In the genomic region with DNA sequence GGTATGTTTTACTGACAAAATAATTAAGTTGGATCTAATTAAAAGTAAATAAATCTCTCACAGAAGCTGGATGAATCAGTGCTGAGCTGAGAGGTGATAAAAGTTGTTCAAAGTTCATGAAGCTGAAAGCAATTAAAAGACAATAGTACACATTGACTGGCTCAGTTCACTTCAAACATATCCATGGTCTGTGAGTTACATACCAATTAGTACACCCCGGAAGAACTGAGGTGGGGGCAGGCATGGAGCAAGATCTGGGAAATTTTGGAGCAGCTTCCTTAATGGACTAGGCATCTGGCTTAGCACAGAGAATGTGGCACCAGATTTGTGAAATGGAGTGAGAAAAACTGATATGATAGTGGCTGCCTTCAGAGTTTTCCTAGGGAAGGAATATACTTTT, we compare ENCODE assay signal across 17 cellular contexts.
DNase-seq lines count a peak whose midpoint lies in the region; ATAC-seq and TF ChIP-seq lines count a peak whose summit lies in the region.
"Had no signal": no experiment of that assay in that cellular context is flagged by ENCODE, and none has a peak within 500 bp of the region (broad histone marks: within the 10 kb centered on the region; RNA-seq: fewer than 3 reads in every experiment).

No MANE protein-coding gene starts in this region.

- peaks cover 26% of the 10 kb centered on the region for H3K4me1 ChIP-seq in mucosa of descending colon (ENCODE audit: low read depth)

- ATAC-seq in mucosa of descending colon = peak; percentile 87
- ATAC-seq in GM21528 (IDR thresholded peaks at IDR 0.05; ENCODE audit: low FRiP score, unreplicated experiment) = no peak

- intact Hi-C loops in mucosa of descending colon (cut with DNase I, micrococcal nuclease) = no loop called here

- no peaks in the 10 kb centered on the region for H3K36me3 ChIP-seq in mucosa of descending colon (ENCODE audit: low read depth)

- no peaks in the 10 kb centered on the region for H3K36me3 Mint-ChIP-seq in immature natural killer cell
- H3K36me3 Mint-ChIP-seq: CD4-positive, alpha-beta memory T cell had no signal

- no peak overlapping the region for H3K27ac Mint-ChIP-seq in immature natural killer cell
- H3K27ac Mint-ChIP-seq: B cell had no signal

- H3K27me3 Mint-ChIP-seq in immature natural killer cell (ENCODE audit: low read depth in 3 of 3) = peaks cover 0 to 3% (median 1%) of the 10 kb centered on the region in 3 donors
- H3K27me3 Mint-ChIP-seq: CD4-positive, alpha-beta memory T cell had no signal

- peak; percentile 85 for DNase-seq in LoVo (ENCODE audit: low spot score)
- DNase-seq in epithelial cell of proximal tubule (ENCODE audit: low read depth) = peak; percentile 33
- DNase-seq in mucosa of descending colon = peak; percentile 53 to 67 (median 61)
- DNase-seq in substantia nigra (lab: John Stamatoyannopoulos, UW) = no peak
- DNase-seq in immature natural killer cell = no peak
- no peak for DNase-seq in NCI-H510A treated with DMSO at 0.1 percent for 48 hours (lab: John Stamatoyannopoulos, UW)
- DNase-seq: CD4-positive, alpha-beta memory T cell; DMS 273 treated with DMSO at 0.1 percent for 48 hours; EL; KG1; NCI-H1092 treated with DMSO at 0.1 percent for 48 hours; NCI-H187; NCI-H510A; SIG-M5 had no signal

- no peak overlapping the region for H3K4me3 ChIP-seq in epithelial cell of proximal tubule (ENCODE audit: low read depth, low read length)
- H3K4me3 ChIP-seq in mucosa of descending colon = no peak overlapping the region

- TF ChIP-seq CTCF in epithelial cell of proximal tubule (conservative IDR thresholded peaks at IDR 0.05; ENCODE audit: low read depth, low read length) = no peak
- TF ChIP-seq CTCF in mucosa of descending colon (IDR thresholded peaks at IDR 0.05) = no peak

- peaks cover 0 to 2% (median 0%) of the 10 kb centered on the region in 6 donors for H3K9me3 Mint-ChIP-seq in immature natural killer cell
- H3K9me3 Mint-ChIP-seq: CD4-positive, alpha-beta memory T cell had no signal

- H3K9me3 ChIP-seq in mucosa of descending colon = peaks cover under 1% of the 10 kb centered on the region

- H3K27ac ChIP-seq in substantia nigra (ENCODE audit: low read depth, low read length, poor library complexity, severe bottlenecking) = peak overlapping the region; percentile 35
- H3K27ac ChIP-seq: HL-60 had no signal

- no peak overlapping the region for H3K4me3 Mint-ChIP-seq in immature natural killer cell
- H3K4me3 Mint-ChIP-seq: B cell; CD4-positive, alpha-beta memory T cell had no signal

- no peaks in the 10 kb centered on the region for H3K4me1 Mint-ChIP-seq in immature natural killer cell
- H3K4me1 Mint-ChIP-seq: CD4-positive, alpha-beta memory T cell had no signal

Comparison
In these comparisons a context has a peak if more than half of its experiments do, and no peak if none do; other contexts are left out.
1. DNase-seq: peak in LoVo (single experiment), epithelial cell of proximal tubule (single experiment) and mucosa of descending colon (3 of 3); none in substantia nigra (0 of 49), immature natural killer cell (0 of 3) and NCI-H510A treated with DMSO at 0.1 percent for 48 hours (single experiment).